1 cellular context compared by ENCODE assay signal in the genomic region with DNA sequence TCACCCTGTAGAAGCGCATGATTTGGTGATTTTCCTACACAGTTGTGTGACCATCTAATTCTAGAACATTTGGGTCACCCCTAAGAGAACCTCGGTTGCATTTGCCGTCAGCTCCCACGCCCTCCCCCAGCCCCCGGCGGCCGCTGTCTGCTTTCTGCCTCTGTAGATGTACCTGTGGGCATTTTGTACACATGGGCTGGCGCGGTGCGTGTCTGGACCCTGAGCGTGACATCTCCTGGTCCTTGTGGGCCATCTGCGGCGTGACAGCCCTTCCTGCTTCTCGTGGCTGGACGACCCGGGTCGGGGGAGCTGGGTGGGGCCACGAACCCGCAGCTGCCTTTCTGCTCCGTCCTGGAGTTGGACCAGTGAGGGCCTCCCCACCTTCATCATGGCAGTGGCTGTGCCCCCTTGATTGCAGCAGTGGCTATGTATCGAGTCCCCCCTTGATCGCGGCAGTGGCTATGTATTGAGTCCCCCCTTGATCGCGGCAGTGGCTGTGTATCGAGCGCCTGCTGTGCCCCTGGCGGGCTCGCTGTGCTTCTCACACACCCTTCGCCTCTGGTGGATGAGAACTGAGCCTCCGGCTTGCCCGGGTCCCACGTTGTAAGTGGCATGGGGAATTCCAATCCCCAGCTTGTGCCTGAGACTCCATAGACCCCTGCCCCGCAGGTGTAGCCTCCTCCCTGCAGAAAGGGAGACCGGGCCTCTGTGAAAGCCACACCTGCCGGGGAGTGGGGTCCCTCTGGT.
TF ChIP-seq lines count a peak whose summit lies in the region.

No MANE protein-coding gene starts in this region.

TF ChIP-seq in HepG2, 621 proteins besides CTCF, POLR2A, EP300 and RAD21:
- TF ChIP-seq RARA (CRISPR knock-in tag; IDR thresholded peaks at IDR 0.05) = no peak
- no peak for TF ChIP-seq CAMTA2 (CRISPR knock-in tag; IDR thresholded peaks at IDR 0.05; ENCODE audit: borderline replicate concordance)
- TF ChIP-seq EED (CRISPR knock-in tag; IDR thresholded peaks at IDR 0.05) = peak; percentile 63; the same call in 1 of the 2 replicates
- peak; percentile 29 for TF ChIP-seq RBM22 (optimal IDR thresholded peaks at IDR 0.05; ENCODE audit: low read length)
- TF ChIP-seq FOXM1 (CRISPR knock-in tag; IDR thresholded peaks at IDR 0.05) = no peak
- no peak for TF ChIP-seq MATR3 (CRISPR knock-in tag; IDR thresholded peaks at IDR 0.05)
- no peak for TF ChIP-seq ZNF33A (CRISPR knock-in tag; IDR thresholded peaks at IDR 0.05; ENCODE audit: borderline replicate concordance)
- TF ChIP-seq, protein P1, sequence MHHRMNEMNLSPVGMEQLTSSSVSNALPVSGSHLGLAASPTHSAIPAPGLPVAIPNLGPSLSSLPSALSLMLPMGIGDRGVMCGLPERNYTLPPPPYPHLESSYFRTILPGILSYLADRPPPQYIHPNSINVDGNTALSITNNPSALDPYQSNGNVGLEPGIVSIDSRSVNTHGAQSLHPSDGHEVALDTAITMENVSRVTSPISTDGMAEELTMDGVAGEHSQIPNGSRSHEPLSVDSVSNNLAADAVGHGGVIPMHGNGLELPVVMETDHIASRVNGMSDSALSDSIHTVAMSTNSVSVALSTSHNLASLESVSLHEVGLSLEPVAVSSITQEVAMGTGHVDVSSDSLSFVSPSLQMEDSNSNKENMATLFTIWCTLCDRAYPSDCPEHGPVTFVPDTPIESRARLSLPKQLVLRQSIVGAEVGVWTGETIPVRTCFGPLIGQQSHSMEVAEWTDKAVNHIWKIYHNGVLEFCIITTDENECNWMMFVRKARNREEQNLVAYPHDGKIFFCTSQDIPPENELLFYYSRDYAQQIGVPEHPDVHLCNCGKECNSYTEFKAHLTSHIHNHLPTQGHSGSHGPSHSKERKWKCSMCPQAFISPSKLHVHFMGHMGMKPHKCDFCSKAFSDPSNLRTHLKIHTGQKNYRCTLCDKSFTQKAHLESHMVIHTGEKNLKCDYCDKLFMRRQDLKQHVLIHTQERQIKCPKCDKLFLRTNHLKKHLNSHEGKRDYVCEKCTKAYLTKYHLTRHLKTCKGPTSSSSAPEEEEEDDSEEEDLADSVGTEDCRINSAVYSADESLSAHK (CRISPR knock-in tag; IDR thresholded peaks at IDR 0.05; ENCODE audit: borderline replicate concordance) = no peak
- no peak for TF ChIP-seq ARNT (IDR thresholded peaks at IDR 0.05)
- TF ChIP-seq AGO2 (optimal IDR thresholded peaks at IDR 0.05; ENCODE audit: low read depth, low read length) = peak; percentile 56
